Comparison of ENCODE assay signal across 31 cellular contexts in genomic region chr15:36958611-36959010, GRCh38.
"Had no signal": no experiment of that assay in that cellular context is flagged by ENCODE, and none has a peak within 500 bp of the region (broad histone marks: within the 10 kb centered on the region; RNA-seq: fewer than 3 reads in every experiment).

No MANE protein-coding gene starts in this region.

- H3K27me3 Mint-ChIP-seq: activated CD4-positive, alpha-beta T cell treated with anti-CD3 and anti-CD28 coated beads, Interleukin-2, amount 10 ng/mL, durations not matched to agents 24 days and 14 days; progenitor cell of endocrine pancreas; stimulated activated memory B cell treated with anti-CD40 and anti-IgM and Interleukin-4, amounts not matched to agents 10 μg/mL and 1 μg/mL and 100 μg/mL, for 72 hours had no signal

- H3K27ac ChIP-seq: breast epithelium, colonic mucosa, gastroesophageal sphincter, ovary, tibial nerve, WERI-Rb-1 had no signal

- H3K4me3 Mint-ChIP-seq: activated CD4-positive, alpha-beta T cell treated with anti-CD3 and anti-CD28 coated beads, Interleukin-2, amount 10 ng/mL, durations not matched to agents 24 days and 14 days; activated CD8-positive, alpha-beta T cell treated with anti-CD3 and anti-CD28 coated beads for 36 hours; activated T-cell treated with anti-CD3 and anti-CD28 coated beads, Interleukin-2, amount 50 U/mL, for 4 hours; activated T-helper 17 cell treated with anti-CD3 and anti-CD28 coated beads, Interleukin-2, amount 50 U/mL, for 72 hours; naive thymus-derived CD4-positive, alpha-beta T cell; stimulated activated memory B cell treated with anti-CD40 and anti-IgM and Interleukin-4, amounts not matched to agents 10 μg/mL and 1 μg/mL and 100 μg/mL, for 72 hours; T-helper 1 cell treated with Interleukin-12 subunit alpha and Interleukin-12 subunit beta and Interleukin-4 antibody, amounts not matched to agents 30 μg/mL and 1 μg/mL, for 36 hours had no signal

- H3K36me3 Mint-ChIP-seq: naive thymus-derived CD4-positive, alpha-beta T cell; stimulated activated memory B cell treated with anti-CD40 and anti-IgM and Interleukin-4, amounts not matched to agents 10 μg/mL and 1 μg/mL and 100 μg/mL, for 72 hours had no signal

- H3K36me3 ChIP-seq: breast epithelium, colonic mucosa, gastroesophageal sphincter, ovary, tibial nerve had no signal

- ATAC-seq: activated CD4-positive, CD25-positive, alpha-beta regulatory T cell treated with anti-CD3 and anti-CD28 coated beads, Interleukin-2, amount 50 U/mL, for 24 hours; activated CD8-positive, alpha-beta T cell treated with anti-CD3 and anti-CD28 coated beads for 36 hours; activated T-cell treated with anti-CD3 and anti-CD28 coated beads, Interleukin-2, amount 50 U/mL, for 4 hours; activated T-helper 17 cell treated with anti-CD3 and anti-CD28 coated beads, Interleukin-2, amount 50 U/mL, for 72 hours; gastroesophageal sphincter; left colon; naive thymus-derived CD4-positive, alpha-beta T cell; sciatic nerve; stimulated activated memory B cell treated with anti-CD40 and anti-IgM and Interleukin-4, amounts not matched to agents 10 μg/mL and 1 μg/mL and 100 μg/mL, for 72 hours had no signal

- H3K9me3 ChIP-seq: breast epithelium, colonic mucosa, gastroesophageal sphincter, ovary, tibial nerve had no signal

- FAIRE-seq: keratinocyte, small intestine had no signal

- H3K27me3 ChIP-seq: breast epithelium, colonic mucosa, gastroesophageal sphincter, ovary, tibial nerve had no signal

- H3K4me1 Mint-ChIP-seq: activated CD4-positive, alpha-beta T cell treated with anti-CD3 and anti-CD28 coated beads, Interleukin-2, amount 10 ng/mL, durations not matched to agents 24 days and 14 days; activated T-helper 17 cell treated with anti-CD3 and anti-CD28 coated beads, Interleukin-2, amount 50 U/mL, for 72 hours; naive thymus-derived CD4-positive, alpha-beta T cell; stimulated activated memory B cell treated with anti-CD40 and anti-IgM and Interleukin-4, amounts not matched to agents 10 μg/mL and 1 μg/mL and 100 μg/mL, for 72 hours had no signal

- H3K9me3 Mint-ChIP-seq: activated CD4-positive, alpha-beta T cell treated with anti-CD3 and anti-CD28 coated beads, Interleukin-2, amount 10 ng/mL, durations not matched to agents 24 days and 14 days; activated CD8-positive, alpha-beta T cell treated with anti-CD3 and anti-CD28 coated beads for 36 hours; activated T-cell treated with anti-CD3 and anti-CD28 coated beads, Interleukin-2, amount 50 U/mL, for 4 hours; activated T-helper 17 cell treated with anti-CD3 and anti-CD28 coated beads, Interleukin-2, amount 50 U/mL, for 72 hours; naive thymus-derived CD4-positive, alpha-beta T cell; stimulated activated memory B cell treated with anti-CD40 and anti-IgM and Interleukin-4, amounts not matched to agents 10 μg/mL and 1 μg/mL and 100 μg/mL, for 72 hours; T-helper 1 cell treated with Interleukin-12 subunit alpha and Interleukin-12 subunit beta and Interleukin-4 antibody, amounts not matched to agents 30 μg/mL and 1 μg/mL, for 36 hours had no signal

- H3K27ac Mint-ChIP-seq: activated CD4-positive, alpha-beta T cell treated with anti-CD3 and anti-CD28 coated beads, Interleukin-2, amount 10 ng/mL, durations not matched to agents 24 days and 14 days; activated CD8-positive, alpha-beta T cell treated with anti-CD3 and anti-CD28 coated beads for 36 hours; activated T-helper 17 cell treated with anti-CD3 and anti-CD28 coated beads, Interleukin-2, amount 50 U/mL, for 72 hours; naive thymus-derived CD4-positive, alpha-beta T cell; progenitor cell of endocrine pancreas; stimulated activated memory B cell treated with anti-CD40 and anti-IgM and Interleukin-4, amounts not matched to agents 10 μg/mL and 1 μg/mL and 100 μg/mL, for 72 hours; T-helper 1 cell treated with Interleukin-12 subunit alpha and Interleukin-12 subunit beta and Interleukin-4 antibody, amounts not matched to agents 30 μg/mL and 1 μg/mL, for 36 hours had no signal

- H3K4me1 ChIP-seq: breast epithelium, colonic mucosa, tibial nerve had no signal

- H3K4me3 ChIP-seq: breast epithelium, colonic mucosa, gastroesophageal sphincter, ovary, tibial nerve had no signal

- DNase-seq: activated CD4-positive, alpha-beta T cell treated with anti-CD3 and anti-CD28 coated beads, Interleukin-2, amount 10 ng/mL, durations not matched to agents 24 days and 14 days; activated CD8-positive, alpha-beta T cell treated with anti-CD3 and anti-CD28 coated beads for 36 hours; activated gamma-delta T cell treated with Interleukin-2 at 50 U/mL for 16 hours; activated naive CD4-positive, alpha-beta T cell treated with anti-CD3 and anti-CD28 coated beads, Interleukin-2, amount 50 U/mL, for 16 hours; activated T-cell treated with anti-CD3 and anti-CD28 coated beads, Interleukin-2, amount 50 U/mL, for 4 hours; amygdala; colonic mucosa; effector CD8-positive, alpha-beta T cell; head of caudate nucleus; hippocampal formation; left colon; midbrain; naive thymus-derived CD4-positive, alpha-beta T cell; ovary; retina; small intestine; stimulated activated CD4-positive, alpha-beta T cell treated with anti-CD3 and anti-CD28 coated beads, Interleukin-1b, Interleukin-23, amount 100 ng/mL, for 48 hours; stimulated activated CD4-positive, alpha-beta T cell treated with anti-CD3 and anti-CD28 coated beads, Interleukin-4, amount 100 ng/mL, for 4 hours; stimulated activated CD8-positive, alpha-beta memory T cell treated with anti-CD3 and anti-CD28 coated beads, Interleukin-4, amount 100 ng/mL, for 48 hours; T-helper 9 cell; WERI-Rb-1 had no signal
